Comparison of ENCODE assay signal across 13 cellular contexts in the genomic region with DNA sequence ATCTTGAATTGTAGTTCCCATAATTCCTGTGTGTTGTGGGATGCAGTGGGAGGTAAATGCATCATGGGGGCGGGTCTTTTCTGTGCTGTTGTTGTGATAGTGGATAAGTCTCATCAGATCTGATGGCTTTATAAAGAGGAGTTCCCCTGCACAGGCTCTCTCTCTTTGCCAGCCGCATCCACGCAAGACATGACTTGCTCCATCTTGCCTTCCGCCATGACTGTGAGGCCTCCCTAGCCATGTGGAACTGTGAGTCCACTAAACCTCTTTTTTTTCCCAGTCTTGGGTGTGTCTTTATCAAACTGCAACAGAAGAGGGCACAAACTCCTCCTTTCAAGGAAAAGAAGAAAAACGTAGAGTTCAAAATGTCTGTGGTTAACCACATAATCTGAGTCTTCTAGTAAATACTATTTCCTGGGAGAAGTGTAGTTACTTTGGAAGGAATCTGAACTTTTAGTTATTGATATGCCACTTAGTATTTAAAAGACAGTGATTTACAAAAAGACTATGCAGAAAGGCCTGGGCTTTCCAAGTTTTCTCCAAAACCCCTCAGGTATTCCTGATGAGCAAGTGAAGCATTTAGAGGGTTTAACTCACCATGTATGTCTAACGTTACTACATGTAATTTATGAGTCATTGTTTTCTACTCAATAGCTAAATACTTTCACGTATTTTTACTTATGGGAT. TPM values are rescaled to one million over a fixed set of nuclear protein-coding genes. Genes with fewer than 3 reads are reported as not detected.
DNase-seq lines count a peak whose midpoint lies in the region; ATAC-seq, FAIRE-seq and TF ChIP-seq lines count a peak whose summit lies in the region.
"Had no signal": no experiment of that assay in that cellular context is flagged by ENCODE, and none has a peak within 500 bp of the region (broad histone marks: within the 10 kb centered on the region; RNA-seq: fewer than 3 reads in every experiment).

No MANE protein-coding gene starts in this region.

- 70% methylated on average over 7 of the region's 7 CpGs for WGBS in hepatocyte (ENCODE audit: low lambda C conversion rate, missing lambda C conversion rate)

- DNase-seq in GM04503 (ENCODE audit: low read depth): peak; percentile 78
- peak; percentile 80 for DNase-seq in RCC 7860 (ENCODE audit: low spot score)
- DNase-seq in osteoblast (ENCODE audit: insufficient read length, low spot score, missing footprints): peak; percentile 22
- DNase-seq in NCI-H2107 (lab: John Stamatoyannopoulos, UW): no peak
- DNase-seq in hepatocyte (ENCODE audit: low spot score): no peak
- DNase-seq in NOMO-1 treated with dmso at 0.1 percent for 144 hours (lab: John Stamatoyannopoulos, UW; ENCODE audit: unreplicated experiment): no peak
- DNase-seq in NCI-H82 (lab: John Stamatoyannopoulos, UW): no peak
- DNase-seq: activated T-cell treated with anti-CD3 and anti-CD28 coated beads, Interleukin-2, amount 50 U/mL, for 1 hour; NCI-H526; stimulated activated CD4-positive, alpha-beta T cell treated with anti-CD3 and anti-CD28 coated beads, Interleukin-15, amount 100 ng/mL, for 24 hours; stimulated activated naive CD4-positive, alpha-beta T cell treated with Interleukin-2 at 50 U/mL for 16 hours; T-helper 9 cell had no signal

- H3K4me3 ChIP-seq in osteoblast (ENCODE audit: insufficient read depth, low read length): no peak overlapping the region
- H3K4me3 ChIP-seq in hepatocyte: no peak overlapping the region

- H3K27me3 ChIP-seq in osteoblast (ENCODE audit: insufficient read depth, low read length) (no peaks in the 10 kb centered on the region), hepatocyte (no peaks in the 10 kb centered on the region)

- H3K4me2 ChIP-seq in osteoblast (ENCODE audit: insufficient read depth, low read length) (no peak overlapping the region), hepatocyte (no peak overlapping the region)

- peak; percentile 27 for ATAC-seq in esophagus mucosa

- peaks cover 39% of the 10 kb centered on the region for H3K36me3 ChIP-seq in osteoblast (ENCODE audit: insufficient read depth, low read length)
- peaks cover 3% of the 10 kb centered on the region for H3K36me3 ChIP-seq in hepatocyte (replicated peaks; ENCODE audit: insufficient read depth, low read depth)

- H3K27ac ChIP-seq in osteoblast (ENCODE audit: low read depth, low read length) (peak overlapping the region; percentile 35), hepatocyte (no peak overlapping the region)

- H3K9me2 ChIP-seq in hepatocyte (replicated peaks; ENCODE audit: insufficient read depth): no peaks in the 10 kb centered on the region

- H4K20me1 ChIP-seq in osteoblast (ENCODE audit: insufficient read depth, low read length) (peaks cover 37% of the 10 kb centered on the region), hepatocyte (ENCODE audit: insufficient read depth, poor library complexity, severe bottlenecking) (peaks cover 32% of the 10 kb centered on the region)

- H3K4me1 ChIP-seq in osteoblast (ENCODE audit: insufficient read depth, low read length) (peaks cover 21% of the 10 kb centered on the region), hepatocyte (ENCODE audit: insufficient read depth) (no peaks in the 10 kb centered on the region)

- TF ChIP-seq CTCF in osteoblast (IDR thresholded peaks at IDR 0.05; ENCODE audit: extremely low read depth, low read depth, low read length): no peak
- TF ChIP-seq CTCF in hepatocyte (IDR thresholded peaks at IDR 0.05; ENCODE audit: poor library complexity): no peak

- H3K9me3 ChIP-seq in osteoblast (ENCODE audit: low read depth, low read length): no peaks in the 10 kb centered on the region
- no peaks in the 10 kb centered on the region for H3K9me3 ChIP-seq in hepatocyte (ENCODE audit: low read depth)

- FAIRE-seq in RCC 7860 (lab: Jason Lieb, UNC): peak; percentile 93

- H3K79me2 ChIP-seq in osteoblast (ENCODE audit: insufficient read depth, low read length) (peaks cover 4% of the 10 kb centered on the region), hepatocyte (peaks cover 2% of the 10 kb centered on the region)

- H2AFZ ChIP-seq in osteoblast (ENCODE audit: low read length) (no peak overlapping the region), hepatocyte (no peak overlapping the region)

RNA-seq across cellular contexts. Expression of a gene that starts 10.0 kb away (rescaled TPM):
- 7.9 TPM for total RNA-seq in esophagus mucosa
- 182 and 243 TPM in 2 replicates for total RNA-seq in osteoblast
- 110 and 113 TPM in 2 replicates for total RNA-seq in hepatocyte
- polyA plus RNA-seq in hepatocyte: 136 and 144 TPM in 2 replicates

Comparison
In these comparisons a context has a peak if more than half of its experiments do, and no peak if none do; other contexts are left out.
1. DNase-seq: peak in GM04503 (single experiment), RCC 7860 (single experiment) and osteoblast (single experiment); none in NCI-H2107 (single experiment), hepatocyte (single experiment), NOMO-1 treated with dmso at 0.1 percent for 144 hours (single experiment) and NCI-H82 (single experiment).
2. RNA of a gene that starts 10.0 kb away (total RNA-seq): 182 to 243 TPM in osteoblast and 110 to 113 TPM in hepatocyte; 7.9 TPM in esophagus mucosa (single experiment); every median in the first group is over 10 times any median in the second.